Comparison of ENCODE assay signal across 28 cellular contexts in genomic region chr22:47149976-47150375, GRCh38.
DNase-seq lines count a peak whose midpoint lies in the region; ATAC-seq, FAIRE-seq and TF ChIP-seq lines count a peak whose summit lies in the region.
"Had no signal": no experiment of that assay in that cellular context is flagged by ENCODE, and none has a peak within 500 bp of the region (broad histone marks: within the 10 kb centered on the region; RNA-seq: fewer than 3 reads in every experiment).

No MANE protein-coding gene starts in this region.

- no peak overlapping the region for H3K14ac ChIP-seq in H1 (ENCODE audit: insufficient read length)

- H3K27me3 ChIP-seq in BLaER1 (no peaks in the 10 kb centered on the region), H1 (replicated peaks in 1 of 4; ENCODE audit: control insufficient read depth in 3 of 4, extremely low read depth in 1 of 4, insufficient read depth in 3 of 4, low read length in 3 of 4) (no peaks in the 10 kb centered on the region)
- no peaks in the 10 kb centered on the region for H3K27me3 ChIP-seq in BLaER1 treated with 17β-estradiol and CSF1 and Interleukin-3, amounts not matched to agents 10 nM and 100 nM
- H3K27me3 ChIP-seq: BE2C had no signal

- no peaks in the 10 kb centered on the region; the same call in 1 of the 2 replicates for H3K36me3 ChIP-seq in BLaER1
- peaks cover 0 to 12% (median 0%) of the 10 kb centered on the region in 11 experiments; a peak in 4 of 22 replicates for H3K36me3 ChIP-seq in BLaER1 treated with 17β-estradiol and CSF1 and Interleukin-3, amounts not matched to agents 10 nM and 100 nM
- no peaks in the 10 kb centered on the region for H3K36me3 ChIP-seq in H1 (ENCODE audit: control insufficient read depth in 2 of 4, insufficient read depth in 4 of 4, low read length in 3 of 4)
- H3K36me3 ChIP-seq: BE2C had no signal

- no peak overlapping the region for H2AFZ ChIP-seq in H1 (ENCODE audit: low read length)

- H2BK20ac ChIP-seq in H1 (ENCODE audit: low read length) = no peak overlapping the region

- peaks cover 99% of the 10 kb centered on the region for H4K20me1 ChIP-seq in BLaER1
- peaks cover 75 to 100% (median 84%) of the 10 kb centered on the region in 11 experiments for H4K20me1 ChIP-seq in BLaER1 treated with 17β-estradiol and CSF1 and Interleukin-3, amounts not matched to agents 10 nM and 100 nM
- peaks cover 2 to 3% of the 10 kb centered on the region in 2 experiments for H4K20me1 ChIP-seq in H1 (replicated peaks in 1 of 2; ENCODE audit: control insufficient read depth in 1 of 2, insufficient read depth in 2 of 2, low read length in 2 of 2)

- H2BK5ac ChIP-seq in H1 (ENCODE audit: low read depth, low read length) = no peak overlapping the region

- H3K27ac Mint-ChIP-seq in activated naive CD4-positive, alpha-beta T cell treated with anti-CD3 and anti-CD28 coated beads, Interleukin-2, amount 50 U/mL, for 72 hours = peak overlapping the region; percentile 45 to 55
- H3K27ac Mint-ChIP-seq: CD14-positive monocyte; CD4-positive, alpha-beta memory T cell; CD4-positive, CD25-positive, alpha-beta regulatory T cell had no signal

- 95% methylated on average over 13 of the region's 13 CpGs; no CpG with 5 or more reads in 1 of the 2 experiments for WGBS in H1 (ENCODE audit: extremely low coverage in 1 of 2, insufficient coverage in 1 of 2, insufficient read length in 1 of 2, insufficient replicate concordance in 2 of 2, low coverage in 1 of 2, low lambda C conversion rate in 2 of 2, missing lambda C conversion rate in 1 of 2), 2 experiments

- H3K18ac ChIP-seq in H1 (ENCODE audit: extremely low read depth, low read length) = no peak overlapping the region

- H3K27ac ChIP-seq in BLaER1 (peak overlapping the region; percentile 66; the same call in 1 of the 2 replicates), H1 (ENCODE audit: low read depth, low read length) (no peak overlapping the region)
- peak overlapping the region in 1 of 11 experiments; percentile 8; a peak in 1 of 22 replicates for H3K27ac ChIP-seq in BLaER1 treated with 17β-estradiol and CSF1 and Interleukin-3, amounts not matched to agents 10 nM and 100 nM

- H3K9ac ChIP-seq in BLaER1 (no peak overlapping the region), H1 (replicated peaks in 1 of 4; ENCODE audit: extremely low read depth in 1 of 4, low read depth in 3 of 4, low read length in 3 of 4) (no peak overlapping the region)
- H3K9ac ChIP-seq in BLaER1 treated with 17β-estradiol and CSF1 and Interleukin-3, amounts not matched to agents 10 nM and 100 nM = no peak overlapping the region

- FAIRE-seq in H1 (lab: Jason Lieb, UNC) = no peak
- FAIRE-seq: A204.1, GM12878, GM12892, GM18507 had no signal

- no peak overlapping the region for H3K23ac ChIP-seq in H1 (ENCODE audit: insufficient read length)

- TF ChIP-seq RAD21 in H1 (IDR thresholded peaks at IDR 0.05 in 1 of 2, conservative IDR thresholded peaks at IDR 0.05 in 1 of 2; ENCODE audit: low read depth in 2 of 2, low read length in 2 of 2) = no peak

- no peak for TF ChIP-seq CTCF in H1 (IDR thresholded peaks at IDR 0.05; ENCODE audit: control extremely low read depth in 1 of 3, insufficient read depth in 1 of 3, low read depth in 1 of 3, low read length in 3 of 3)

- peaks cover 61% of the 10 kb centered on the region for H3K4me1 ChIP-seq in BLaER1
- peaks cover 45 to 67% (median 52%) of the 10 kb centered on the region in 10 experiments for H3K4me1 ChIP-seq in BLaER1 treated with 17β-estradiol and CSF1 and Interleukin-3, amounts not matched to agents 10 nM and 100 nM
- H3K4me1 ChIP-seq in H1 (replicated peaks in 1 of 4; ENCODE audit: control insufficient read depth in 3 of 4, insufficient read depth in 4 of 4, low read length in 3 of 4) = no peaks in the 10 kb centered on the region

- H3K79me1 ChIP-seq in H1 (ENCODE audit: low read depth, low read length) = no peaks in the 10 kb centered on the region

- POLR2A ChIA-PET in H1 (lab: Charles Lee; ENCODE audit: partially characterized antibody) = no interaction called here

- no peak for DNase-seq in activated naive CD4-positive, alpha-beta T cell treated with anti-CD3 and anti-CD28 coated beads, Interleukin-2, amount 50 U/mL, for 72 hours (ENCODE audit: low spot score in 2 of 2)
- DNase-seq in activated naive CD4-positive, alpha-beta T cell (lab: John Stamatoyannopoulos, UW) = no peak
- DNase-seq in H1 (ENCODE audit: low read depth in 1 of 2, low spot score in 2 of 2) = no peak
- no peak for DNase-seq in iPS-NIHi7 (ENCODE audit: extremely low spot score)
- DNase-seq in activated CD4-positive, CD25-positive, alpha-beta regulatory T cell (lab: John Stamatoyannopoulos, UW) = no peak
- no peak for DNase-seq in NCI-H446 (lab: John Stamatoyannopoulos, UW)
- DNase-seq: 8988T; ACHN; BE2C; C1 segment of cervical spinal cord; CD4-positive, alpha-beta memory T cell; CD4-positive, CD25-positive, alpha-beta regulatory T cell; CD8-positive, alpha-beta memory T cell; COR-L47; DMS 273 treated with DMSO at 0.1 percent for 48 hours; DMS153; DMS53; DMS79; DND-41; EL; GDM1 had no signal

- no peak overlapping the region for H3K56ac ChIP-seq in H1 (replicated peaks; ENCODE audit: insufficient read length, low read depth, low read length)

- no peak overlapping the region for H2AK5ac ChIP-seq in H1 (ENCODE audit: low read depth, low read length)

- H3K23me2 ChIP-seq in H1 (ENCODE audit: low read depth, low read length) = no peaks in the 10 kb centered on the region

- H4K8ac ChIP-seq in H1 (ENCODE audit: extremely low read depth, insufficient read depth, low read length) = peak overlapping the region; percentile 76

- H4K5ac ChIP-seq in H1 (ENCODE audit: insufficient read length, low read depth, low read length) = no peak overlapping the region

- H3K4me3 ChIP-seq in BLaER1 = no peak overlapping the region
- no peak overlapping the region for H3K4me3 ChIP-seq in BLaER1 treated with 17β-estradiol and CSF1 and Interleukin-3, amounts not matched to agents 10 nM and 100 nM
- no peak overlapping the region for H3K4me3 ChIP-seq in H1 (ENCODE audit: extremely low read depth in 1 of 4, insufficient read depth in 2 of 4, low read depth in 3 of 4, low read length in 4 of 4)
- H3K4me3 ChIP-seq: GM12878 had no signal

- H3K9me3 ChIP-seq in BLaER1 (no peaks in the 10 kb centered on the region), H1 (ENCODE audit: insufficient read depth in 2 of 2, low read depth in 1 of 2, low read length in 1 of 2) (no peaks in the 10 kb centered on the region; a peak in 1 of 4 replicates)
- H3K9me3 ChIP-seq in BLaER1 treated with 17β-estradiol and CSF1 and Interleukin-3, amounts not matched to agents 10 nM and 100 nM (replicated peaks in 1 of 11) = peaks cover 0 to 4% (median 0%) of the 10 kb centered on the region in 11 experiments; a peak in 3 of 22 replicates
- H3K9me3 ChIP-seq: BE2C had no signal

- H3K4me2 ChIP-seq in BLaER1 (peak overlapping the region; percentile 89), H1 (ENCODE audit: insufficient read depth in 1 of 2, low read depth in 2 of 2, low read length in 2 of 2) (no peak overlapping the region)
- peak overlapping the region; percentile 70 to 93 (median 87) for H3K4me2 ChIP-seq in BLaER1 treated with 17β-estradiol and CSF1 and Interleukin-3, amounts not matched to agents 10 nM and 100 nM

- no peaks in the 10 kb centered on the region for H3K36me3 Mint-ChIP-seq in activated naive CD4-positive, alpha-beta T cell treated with anti-CD3 and anti-CD28 coated beads, Interleukin-2, amount 50 U/mL, for 72 hours

- no peak overlapping the region for H4K91ac ChIP-seq in H1 (replicated peaks; ENCODE audit: insufficient read length, low read length)

- no peak overlapping the region for H3K4ac ChIP-seq in H1 (replicated peaks; ENCODE audit: insufficient read length, low read depth, low read length)

- H2BK120ac ChIP-seq in H1 (replicated peaks; ENCODE audit: low read depth, low read length) = no peak overlapping the region

- TF ChIP-seq EP300 in H1 (IDR thresholded peaks at IDR 0.05; ENCODE audit: borderline replicate concordance in 1 of 2, low read depth in 2 of 2, low read length in 2 of 2) = no peak

- no peaks in the 10 kb centered on the region for H3K79me2 ChIP-seq in H1 (ENCODE audit: control insufficient read depth in 1 of 2, insufficient read depth in 2 of 2, low read length in 2 of 2)

- no peak overlapping the region for H2BK15ac ChIP-seq in H1 (ENCODE audit: low read length)

- CTCF ChIA-PET in H1 (lab: Charles Lee; ENCODE audit: partially characterized antibody) = no interaction called here

- H2BK12ac ChIP-seq in H1 (ENCODE audit: low read depth, low read length) = no peak overlapping the region

- ATAC-seq in activated naive CD4-positive, alpha-beta T cell treated with anti-CD3 and anti-CD28 coated beads, Interleukin-2, amount 50 U/mL, for 72 hours = no peak
- ATAC-seq: GM12878 had no signal

- no peak for TF ChIP-seq POLR2A in H1 (IDR thresholded peaks at IDR 0.05; ENCODE audit: control extremely low read depth in 1 of 2, low read depth in 2 of 2, low read length in 2 of 2)

- no peaks in the 10 kb centered on the region for H3K9me3 Mint-ChIP-seq in activated naive CD4-positive, alpha-beta T cell treated with anti-CD3 and anti-CD28 coated beads, Interleukin-2, amount 50 U/mL, for 72 hours
- H3K9me3 Mint-ChIP-seq: CD4-positive, CD25-positive, alpha-beta regulatory T cell; CD8-positive, alpha-beta memory T cell had no signal

TF ChIP-seq in H1, 55 proteins besides CTCF, POLR2A, EP300 and RAD21:
- TF ChIP-seq PHF8 (conservative IDR thresholded peaks at IDR 0.05; ENCODE audit: low read depth, low read length) (no peak), HDAC2 (IDR thresholded peaks at IDR 0.05; ENCODE audit: borderline replicate concordance in 1 of 2, low read depth in 2 of 2, low read length in 2 of 2) (no peak), TEAD4 (IDR thresholded peaks at IDR 0.05; ENCODE audit: low read depth, low read length) (no peak), JUN (IDR thresholded peaks at IDR 0.05; ENCODE audit: low read depth, low read length) (no peak)

Comparison
In these comparisons a context has a peak if more than half of its experiments do, and no peak if none do; other contexts are left out.
1. H3K4me2 ChIP-seq: peak in BLaER1 (single experiment) and BLaER1 treated with 17β-estradiol and CSF1 and Interleukin-3, amounts not matched to agents 10 nM and 100 nM (11 of 11); none in H1 (0 of 2).